ENCODE assay signal across 8 cellular contexts in genomic region chr6:33578588-33579011, GRCh38. TPM values are rescaled to one million over a fixed set of nuclear protein-coding genes. Genes with fewer than 3 reads are reported as not detected.
DNase-seq lines count a peak whose midpoint lies in the region; TF ChIP-seq lines count a peak whose summit lies in the region.

No MANE protein-coding gene starts in this region.

- peaks cover 20% of the 10 kb centered on the region for H3K4me1 Mint-ChIP-seq in chondrocyte (ENCODE audit: low read depth)
- peaks cover 17% of the 10 kb centered on the region for H3K4me1 Mint-ChIP-seq in neural progenitor cell

- H3K27me3 Mint-ChIP-seq in chondrocyte (ENCODE audit: low read depth) (no peaks in the 10 kb centered on the region), neural progenitor cell (ENCODE audit: insufficient read depth, low read depth) (no peaks in the 10 kb centered on the region)

- TF ChIP-seq CTCF in GM06990 (IDR thresholded peaks at IDR 0.05; ENCODE audit: insufficient read depth, low read length, poor library complexity, severe bottlenecking) (no peak), RWPE1 (conservative IDR thresholded peaks at IDR 0.05; ENCODE audit: low read depth) (no peak), chondrocyte (IDR thresholded peaks at IDR 0.05) (no peak), neural progenitor cell (IDR thresholded peaks at IDR 0.05) (no peak)

- H3K4me3 Mint-ChIP-seq in chondrocyte (ENCODE audit: unreplicated experiment) (peak overlapping the region; percentile 82), neural progenitor cell (peak overlapping the region; percentile 88)

- peaks cover 17% of the 10 kb centered on the region for H3F3A ChIP-seq in neural progenitor cell (ENCODE audit: low read depth)

- DNase-seq in GM06990 (ENCODE audit: extremely low read depth, insufficient read length), result peak; percentile 59
- DNase-seq in RWPE1 (ENCODE audit: low spot score), result no peak
- no peak for DNase-seq in chondrocyte (ENCODE audit: low spot score)
- DNase-seq in neural progenitor cell (ENCODE audit: low spot score), result no peak
- DNase-seq in posterior cingulate gyrus, result no peak
- no peak for DNase-seq in SJCRH30
- no peak for DNase-seq in NCI-H187 treated with DMSO at 0.1 percent for 48 hours (lab: John Stamatoyannopoulos, UW)
- DNase-seq in NCI-H1417 (lab: John Stamatoyannopoulos, UW), result no peak

- H3K27ac ChIP-seq in RWPE1, result peak overlapping the region; percentile 97
- H3K27ac ChIP-seq in neural progenitor cell, result no peak overlapping the region
- no peak overlapping the region for H3K27ac ChIP-seq in SJCRH30

- peak overlapping the region; percentile 97 for H3K4me2 ChIP-seq in neural progenitor cell

- peaks cover 32% of the 10 kb centered on the region for H3K36me3 ChIP-seq in GM06990 (ENCODE audit: control insufficient read depth, insufficient read depth, low read length)
- H3K36me3 ChIP-seq in neural progenitor cell, result no peaks in the 10 kb centered on the region
- H3K36me3 ChIP-seq in SJCRH30, result peaks cover 7% of the 10 kb centered on the region

- peak overlapping the region; percentile 8 for H3K9ac ChIP-seq in neural progenitor cell

- H3K27ac Mint-ChIP-seq in chondrocyte (ENCODE audit: unreplicated experiment) (no peak overlapping the region), neural progenitor cell (no peak overlapping the region)

- intact Hi-C loops in posterior cingulate gyrus (cut with DNase I), result loop anchor here (10.0 kb wide), 1 partner anchor 124 kb away; the partner anchor contains the start of gene ZBTB9

- H2AFZ ChIP-seq in neural progenitor cell (replicated peaks), result no peak overlapping the region

- H3K79me2 ChIP-seq in neural progenitor cell (ENCODE audit: low read depth), result peaks cover 21% of the 10 kb centered on the region

- POLR2A ChIA-PET in RWPE1 (lab: Yijun Ruan, JAX; ENCODE audit: low non-redundant PET), result no interaction called here

- H3K4me1 ChIP-seq in neural progenitor cell (no peaks in the 10 kb centered on the region), SJCRH30 (peaks cover 4% of the 10 kb centered on the region)

- CTCF ChIA-PET in RWPE1 (lab: Yijun Ruan, JAX), result no interaction called here

- no peaks in the 10 kb centered on the region for H3K9me3 Mint-ChIP-seq in chondrocyte (ENCODE audit: low read depth)
- H3K9me3 Mint-ChIP-seq in neural progenitor cell, result no peaks in the 10 kb centered on the region

- H3K9me3 ChIP-seq in neural progenitor cell (ENCODE audit: low read depth) (no peaks in the 10 kb centered on the region), SJCRH30 (replicated peaks) (no peaks in the 10 kb centered on the region)

- H3K36me3 Mint-ChIP-seq in chondrocyte (ENCODE audit: low read depth), result peaks cover 9% of the 10 kb centered on the region
- peaks cover 7% of the 10 kb centered on the region for H3K36me3 Mint-ChIP-seq in neural progenitor cell

- H4K20me1 ChIP-seq in neural progenitor cell (ENCODE audit: low read depth), result no peaks in the 10 kb centered on the region

- H3K4me3 ChIP-seq in GM06990 (replicated peaks; ENCODE audit: low read depth, low read length) (peak overlapping the region; percentile 98), neural progenitor cell (no peak overlapping the region), SJCRH30 (no peak overlapping the region)

- H3K27me3 ChIP-seq in GM06990 (replicated peaks; ENCODE audit: control insufficient read depth, insufficient read depth, low read length) (no peaks in the 10 kb centered on the region), neural progenitor cell (no peaks in the 10 kb centered on the region), SJCRH30 (no peaks in the 10 kb centered on the region)

RNA-seq across cellular contexts. Expression of gene BAK1, which starts 1.5 kb away (rescaled TPM):
- 21.9 to 26.9 TPM (median 26.0 TPM) in 3 replicates for total RNA-seq in chondrocyte
- total RNA-seq in neural progenitor cell (ENCODE audit: low replicate concordance), result 13.9 and 40.0 TPM in 2 replicates
- total RNA-seq in SJCRH30 (2014; rRNA removed; shearing (Covaris generic)), result 22.5 and 24.0 TPM in 2 replicates

RNA-seq across cellular contexts. Expression of gene ITPR3, which starts 42.5 kb away (rescaled TPM):
- 10.0 to 24.8 TPM (median 11.0 TPM) in 3 replicates for total RNA-seq in chondrocyte
- total RNA-seq in neural progenitor cell (ENCODE audit: low replicate concordance), result 1.5 and 3.4 TPM in 2 replicates
- 2.6 and 2.9 TPM in 2 replicates for total RNA-seq in SJCRH30 (2014; rRNA removed; shearing (Covaris generic))
